15 cellular contexts compared by ENCODE assay signal in the genomic region with DNA sequence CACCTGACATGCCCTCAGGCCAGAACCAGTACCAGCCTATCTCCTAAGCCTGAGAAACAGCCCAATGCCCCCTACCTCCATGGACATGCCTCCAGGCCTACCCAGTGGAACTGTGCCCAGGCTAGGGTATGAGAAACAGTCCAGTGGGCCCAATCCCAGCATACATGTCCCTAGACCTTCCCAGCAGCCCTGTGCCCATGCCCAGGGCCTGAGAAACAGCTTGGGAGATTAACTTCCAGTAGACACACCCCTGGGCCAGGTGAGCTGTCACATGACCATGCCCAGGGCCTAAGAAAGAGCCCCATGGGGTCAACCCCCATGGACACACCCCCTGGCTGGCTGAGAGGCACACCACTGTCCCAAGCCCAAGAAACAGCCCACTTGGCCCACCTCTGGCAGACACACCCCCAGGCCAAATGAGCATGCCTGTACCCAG.
"Had no signal": no experiment of that assay in that cellular context is flagged by ENCODE, and none has a peak within 500 bp of the region (broad histone marks: within the 10 kb centered on the region; RNA-seq: fewer than 3 reads in every experiment).

No MANE protein-coding gene starts in this region.

- H3K4me3 ChIP-seq: lung, skin epidermis, suprapubic skin, transverse colon had no signal

- ATAC-seq: stimulated activated naive CD8-positive, alpha-beta T cell treated with anti-CD3 and anti-CD28 coated beads, Interleukin-15, amount 100 ng/mL, for 72 hours had no signal

- DNase-seq: activated B cell treated with CpG ODN at 0.5 μM for 24 hours; activated CD4-positive, alpha-beta memory T cell treated with anti-CD3 and anti-CD28 coated beads for 36 hours; activated CD4-positive, alpha-beta T cell treated with anti-CD3 and anti-CD28 coated beads for 4 hours; activated naive CD4-positive, alpha-beta T cell treated with anti-CD3 and anti-CD28 coated beads for 36 hours; cortex of kidney; nucleus accumbens; retina; stimulated activated CD4-positive, alpha-beta T cell treated with anti-CD3 and anti-CD28 coated beads, Interleukin-2, amount 100 ng/mL, for 48 hours; stimulated activated naive CD8-positive, alpha-beta T cell treated with anti-CD3 and anti-CD28 coated beads, Interleukin-15, amount 100 ng/mL, for 72 hours; T-helper 1 cell; T-helper 9 cell; transverse colon had no signal

- H3K4me1 ChIP-seq: suprapubic skin, transverse colon had no signal

- H3K27ac ChIP-seq: skin epidermis, suprapubic skin, transverse colon had no signal

- H3K27me3 ChIP-seq: suprapubic skin, transverse colon had no signal
